8 cellular contexts compared by ENCODE assay signal in genomic region chr16:57600048-57600835, GRCh38. TPM values are rescaled to one million over a fixed set of nuclear protein-coding genes. Genes with fewer than 3 reads are reported as not detected.
DNase-seq lines count a peak whose midpoint lies in the region; ATAC-seq and TF ChIP-seq lines count a peak whose summit lies in the region.

No MANE protein-coding gene starts in this region.

- H3K4me1 ChIP-seq in hepatocyte (ENCODE audit: insufficient read depth) (no peaks in the 10 kb centered on the region), spleen (peaks cover 6 to 44% (median 31%) of the 10 kb centered on the region in 6 donors)

- H3K79me2 ChIP-seq in hepatocyte: peaks cover 6% of the 10 kb centered on the region

- H3K9me3 Mint-ChIP-seq in activated naive CD8-positive, alpha-beta T cell treated with anti-CD3 and anti-CD28 coated beads, Interleukin-2, amount 50 U/mL, for 24 hours: peaks cover 16% of the 10 kb centered on the region

- H3K36me3 Mint-ChIP-seq in activated naive CD8-positive, alpha-beta T cell treated with anti-CD3 and anti-CD28 coated beads, Interleukin-2, amount 50 U/mL, for 24 hours (ENCODE audit: low read depth): peaks cover 12% of the 10 kb centered on the region

- no peaks in the 10 kb centered on the region for H3K9me2 ChIP-seq in hepatocyte (replicated peaks; ENCODE audit: insufficient read depth)

- POLR2A ChIA-PET in BJ (lab: Charles Lee): no interaction called here

- no peak overlapping the region for H3K27ac Mint-ChIP-seq in activated naive CD8-positive, alpha-beta T cell treated with anti-CD3 and anti-CD28 coated beads, Interleukin-2, amount 50 U/mL, for 24 hours

- no peak for ATAC-seq in activated naive CD8-positive, alpha-beta T cell treated with anti-CD3 and anti-CD28 coated beads, Interleukin-2, amount 50 U/mL, for 24 hours

- H3K4me2 ChIP-seq in hepatocyte: peak overlapping the region; percentile 38

- H3K27ac ChIP-seq in hepatocyte: no peak overlapping the region
- H3K27ac ChIP-seq in spleen: peak overlapping the region in 6 of 8 donors; percentile 10 to 85 (median 69)

- H3K4me1 Mint-ChIP-seq in activated naive CD8-positive, alpha-beta T cell treated with anti-CD3 and anti-CD28 coated beads, Interleukin-2, amount 50 U/mL, for 24 hours: peaks cover 51% of the 10 kb centered on the region

- 18% methylated on average over 12 of the region's 12 CpGs for WGBS in hepatocyte (ENCODE audit: low lambda C conversion rate, missing lambda C conversion rate)
- WGBS in spleen, 5 donors: 24 to 34% (median 28%) methylated on average over 9 to 12 of the region's 12 CpGs

- H3K4me3 ChIP-seq in BJ (ENCODE audit: low read depth, low read length) (no peak overlapping the region), hepatocyte (no peak overlapping the region), spleen (no peak overlapping the region)

- no peak overlapping the region for H2AFZ ChIP-seq in hepatocyte

- in situ Hi-C loops in GM13977 (cut with MboI; ENCODE audit: low pct_unique_long_range_greater_than_20kb, low sequenced_read_pairs, unreplicated experiment): no loop called here

- H3K27me3 Mint-ChIP-seq in activated naive CD8-positive, alpha-beta T cell treated with anti-CD3 and anti-CD28 coated beads, Interleukin-2, amount 50 U/mL, for 24 hours: no peaks in the 10 kb centered on the region

- CTCF ChIA-PET in BJ (lab: Yijun Ruan, JAX): interaction anchor here (0.6 to 5.6 kb wide), 13 partner anchors 9 to 119 kb away, joined by 3 to 80 read pairs (median 6); no protein-coding TSS in a partner anchor

- no peak for DNase-seq in BJ (ENCODE audit: low read depth)
- no peak for DNase-seq in GM13977 (ENCODE audit: low spot score)
- peak; percentile 51 for DNase-seq in NCI-H510A (lab: John Stamatoyannopoulos, UW)
- DNase-seq in activated naive CD8-positive, alpha-beta T cell treated with anti-CD3 and anti-CD28 coated beads, Interleukin-2, amount 50 U/mL, for 24 hours: peak; percentile 68
- peak; percentile 75 for DNase-seq in hepatocyte (ENCODE audit: low spot score)
- peak; percentile 87 for DNase-seq in spleen
- DNase-seq in NCI-H345 (lab: John Stamatoyannopoulos, UW): no peak
- no peak for DNase-seq in NCI-H128 (lab: John Stamatoyannopoulos, UW; ENCODE audit: unreplicated experiment)

- H3K9me3 ChIP-seq in hepatocyte (ENCODE audit: low read depth) (no peaks in the 10 kb centered on the region), spleen (peaks cover 0 to 33% (median 18%) of the 10 kb centered on the region in 8 donors)

- peaks cover 7% of the 10 kb centered on the region for H3K27me3 ChIP-seq in BJ (ENCODE audit: control insufficient read depth, insufficient read depth, low read length)
- H3K27me3 ChIP-seq in hepatocyte: no peaks in the 10 kb centered on the region
- H3K27me3 ChIP-seq in spleen (replicated peaks in 1 of 7): peaks cover 0 to 17% (median 0%) of the 10 kb centered on the region in 7 donors

- H3K4me3 Mint-ChIP-seq in activated naive CD8-positive, alpha-beta T cell treated with anti-CD3 and anti-CD28 coated beads, Interleukin-2, amount 50 U/mL, for 24 hours: no peak overlapping the region

- no peak for TF ChIP-seq POLR2A in spleen (IDR thresholded peaks at IDR 0.05)

- no peaks in the 10 kb centered on the region for H3K36me3 ChIP-seq in BJ (ENCODE audit: control insufficient read depth, insufficient read depth, low read length)
- H3K36me3 ChIP-seq in hepatocyte (replicated peaks; ENCODE audit: insufficient read depth, low read depth): no peaks in the 10 kb centered on the region
- no peaks in the 10 kb centered on the region for H3K36me3 ChIP-seq in spleen

- TF ChIP-seq CTCF in BJ (IDR thresholded peaks at IDR 0.05; ENCODE audit: insufficient read depth, low read depth, low read length) (peak; percentile 76), GM13977 (IDR thresholded peaks at IDR 0.05; ENCODE audit: extremely low read depth, insufficient read depth, missing control alignments) (peak; percentile 95), hepatocyte (IDR thresholded peaks at IDR 0.05; ENCODE audit: poor library complexity) (peak; percentile 70), spleen (IDR thresholded peaks at IDR 0.05 in 8 of 11, conservative IDR thresholded peaks at IDR 0.05 in 3 of 11) (peak; percentile 33 to 75 (median 62))

- intact Hi-C loops in spleen (cut with DNase I; ENCODE audit: low total_unique reads): no loop called here

- H4K20me1 ChIP-seq in hepatocyte (ENCODE audit: insufficient read depth, poor library complexity, severe bottlenecking): no peaks in the 10 kb centered on the region

RNA-seq across cellular contexts. Expression of gene ADGRG1, which starts 28.2 kb away (rescaled TPM):
- 0.44 and 1.1 TPM in 2 replicates for polyA plus RNA-seq in BJ (2011; rRNA removed)
- polyA minus RNA-seq in BJ (2011; rRNA and poly(A)+ RNA removed): 0.72 and 1.2 TPM in 2 replicates
- total RNA-seq in hepatocyte: 29.6 and 45.9 TPM in 2 replicates
- polyA plus RNA-seq in hepatocyte: 58.0 and 61.1 TPM in 2 replicates
- 10 to 100 TPM in 4 of 7 donors, 1 to 10 TPM in 3; 6.9 to 23.7 (median 10.5) TPM for total RNA-seq in spleen
- 1 to 10 TPM; 1.0 to 2.7 (median 1.2) TPM for polyA plus RNA-seq in spleen

RNA-seq across cellular contexts. Expression of gene ADGRG5, which starts 57.8 kb away (rescaled TPM):
- polyA plus RNA-seq in BJ (2011; rRNA removed) (not detected in 2 replicates), hepatocyte (1.9 and 2.9 TPM in 2 replicates), spleen (1 to 10 TPM; 5.2 to 9.7 (median 9.3) TPM)
- polyA minus RNA-seq in BJ (2011; rRNA and poly(A)+ RNA removed): not detected in 2 replicates
- total RNA-seq in hepatocyte (1.1 and 2.2 TPM in 2 replicates), spleen (10 to 100 TPM in 6 of 7 donors, 1 to 10 TPM in 1; 7.3 to 23.8 (median 13.6) TPM)

Comparison
In these comparisons a context has a peak if more than half of its experiments do, and no peak if none do; other contexts are left out.
1. DNase-seq: peak in NCI-H510A (single experiment), activated naive CD8-positive, alpha-beta T cell treated with anti-CD3 and anti-CD28 coated beads, Interleukin-2, amount 50 U/mL, for 24 hours (single experiment), hepatocyte (single experiment) and spleen (single experiment); none in BJ (single experiment), GM13977 (single experiment), NCI-H345 (single experiment) and NCI-H128 (single experiment).
2. RNA of gene ADGRG1, which starts 28.2 kb away (polyA plus RNA-seq): 58.0 to 61.1 TPM in hepatocyte; 1.0 to 2.7 TPM in spleen and 0.44 to 1.1 TPM in BJ; every median in the first group is over 10 times any median in the second.
3. Peak in every context shown above with its lines, with median percentiles within 50 percentile points of each other: CTCF ChIP-seq.